ENCODE assay signal across 8 cellular contexts in genomic region chr7:107169120-107170050, GRCh38. TPM values are rescaled to one million over a fixed set of nuclear protein-coding genes. Genes with fewer than 3 reads are reported as not detected.
DNase-seq lines count a peak whose midpoint lies in the region; ATAC-seq, FAIRE-seq and TF ChIP-seq lines count a peak whose summit lies in the region.

No MANE protein-coding gene starts in this region.

- H3K36me3 ChIP-seq in left lung, result no peaks in the 10 kb centered on the region

- peak overlapping the region; percentile 83 for H3K4me3 ChIP-seq in AG10803 (ENCODE audit: low read length)
- peak overlapping the region; percentile 73 to 79 for H3K4me3 ChIP-seq in left lung

- no peaks in the 10 kb centered on the region for H3K9me3 ChIP-seq in left lung

- peak overlapping the region; percentile 97 to 99 for H3K27ac ChIP-seq in left lung

- intact Hi-C loops in left lung (cut with DNase I), result no loop called here

- TF ChIP-seq CTCF in AG10803 (conservative IDR thresholded peaks at IDR 0.05; ENCODE audit: low read length), result 0 out of 2 replicates have a peak, but pooled peaks have one; percentile 12
- no peak for TF ChIP-seq CTCF in left lung (IDR thresholded peaks at IDR 0.05)

- H3K27me3 ChIP-seq in left lung, result no peaks in the 10 kb centered on the region

- DNase-seq in AG10803 (ENCODE audit: low read depth), result peak; percentile 97
- DNase-seq in GM19239 (ENCODE audit: insufficient read length, low spot score), result no peak
- DNase-seq in NCI-H774 (lab: John Stamatoyannopoulos, UW), result peak; percentile 95
- peak; percentile 67 for DNase-seq in activated CD4-positive, alpha-beta T cell treated with anti-CD3 and anti-CD28 coated beads, Interleukin-2, amount 50 U/mL, for 4 hours
- peak; percentile 98 for DNase-seq in dermis blood vessel endothelial cell
- peak; percentile 98 for DNase-seq in left lung
- DNase-seq in stimulated activated CD4-positive, alpha-beta T cell treated with anti-CD3 and anti-CD28 coated beads, Interleukin-2, amount 100 ng/mL, for 24 hours, result peak; percentile 88 to 89

- H3K4me1 ChIP-seq in left lung, result peaks cover 0 to 43% of the 10 kb centered on the region in 2 donors

- FAIRE-seq in GM19239 (lab: Jason Lieb, UNC), result peak; percentile 93

- ATAC-seq in HG03565 (IDR thresholded peaks at IDR 0.05; ENCODE audit: unreplicated experiment) (peak; percentile 17), left lung (peak; percentile 68)

RNA-seq across cellular contexts. Expression of gene HBP1, which starts 0.6 kb away (rescaled TPM):
- total RNA-seq in dermis blood vessel endothelial cell, result 168 and 207 TPM in 2 replicates
- total RNA-seq in left lung, result 10 to 100 TPM; 47.9 to 68.8 TPM
